ENCODE assay signal across 1 cellular context in genomic region chr13:42064259-42064658, GRCh38.
TF ChIP-seq lines count a peak whose summit lies in the region.

No MANE protein-coding gene starts in this region.

TF ChIP-seq in H1, 55 proteins besides CTCF, POLR2A, EP300 and RAD21 (continued from another document):
- TF ChIP-seq E2F6 (IDR thresholded peaks at IDR 0.05) (no peak), ATF2 (IDR thresholded peaks at IDR 0.05; ENCODE audit: low read length) (no peak), CBX5 (IDR thresholded peaks at IDR 0.05; ENCODE audit: low read depth, low read length) (no peak), CREB1 (IDR thresholded peaks at IDR 0.05) (no peak), TAF7 (optimal IDR thresholded peaks at IDR 0.05; ENCODE audit: borderline replicate concordance, low read depth, low read length) (no peak), RNF2 (IDR thresholded peaks at IDR 0.05; ENCODE audit: borderline replicate concordance, low read depth, low read length, missing control alignments, poor library complexity, severe bottlenecking) (no peak), SP2 (IDR thresholded peaks at IDR 0.05; ENCODE audit: low read length) (no peak), SP1 (IDR thresholded peaks at IDR 0.05; ENCODE audit: low read depth, low read length) (no peak), BACH1 (IDR thresholded peaks at IDR 0.05; ENCODE audit: low read length) (no peak), TBP (IDR thresholded peaks at IDR 0.05; ENCODE audit: low read depth, low read length) (no peak)
